Comparison of ENCODE assay signal across 1 cellular context in genomic region chr12:111158992-111159391, GRCh38.
TF ChIP-seq lines count a peak whose summit lies in the region.

No MANE protein-coding gene starts in this region.

TF ChIP-seq in GM23338, 12 proteins besides CTCF, POLR2A, EP300 and RAD21 (continued from another document):
- TF ChIP-seq ZNF462 (CRISPR knock-in tag; IDR thresholded peaks at IDR 0.05) (no peak), EZH2 (IDR thresholded peaks at IDR 0.05; ENCODE audit: low read depth, unreplicated experiment) (no peak), JUNB (IDR thresholded peaks at IDR 0.05; ENCODE audit: unreplicated experiment) (no peak), EZH2phosphoT487 (IDR thresholded peaks at IDR 0.05; ENCODE audit: unreplicated experiment) (no peak), STAT1 (IDR thresholded peaks at IDR 0.05; ENCODE audit: unreplicated experiment) (no peak), REST (IDR thresholded peaks at IDR 0.05; ENCODE audit: unreplicated experiment) (no peak), ZNF114 (CRISPR knock-in tag; IDR thresholded peaks at IDR 0.05) (no peak), ZNF331 (CRISPR knock-in tag; IDR thresholded peaks at IDR 0.05; ENCODE audit: low read depth) (no peak), NANOG (IDR thresholded peaks at IDR 0.05; ENCODE audit: borderline replicate concordance) (no peak), POLR2AphosphoS5 (IDR thresholded peaks at IDR 0.05; ENCODE audit: low read depth) (no peak), ETS1 (IDR thresholded peaks at IDR 0.05) (no peak)
TF ChIP-seq in GM23338: peak in this region for 0.
